Comparison of ENCODE assay signal across 23 cellular contexts in genomic region chr20:8837396-8837795, GRCh38.
A peak's percentile ranks its signal among the peaks of the same experiment; 100 is the strongest.
DNase-seq lines count a peak whose midpoint lies in the region; ATAC-seq and TF ChIP-seq lines count a peak whose summit lies in the region.
"Had no signal": no experiment of that assay in that cellular context is flagged by ENCODE, and none has a peak within 500 bp of the region (broad histone marks: within the 10 kb centered on the region; RNA-seq: fewer than 3 reads in every experiment).

No MANE protein-coding gene starts in this region.

- in situ Hi-C loops in brain microvascular endothelial cell (cut with HindIII; ENCODE audit: low pct_ligation_motif_present, low sequenced_read_pairs) (no loop called here), G401 (cut with HindIII; ENCODE audit: low sequenced_read_pairs) (no loop called here)

- TF ChIP-seq CTCF in brain microvascular endothelial cell (IDR thresholded peaks at IDR 0.05; ENCODE audit: low read depth, low read length, missing control alignments), result no peak

- H3K27me3 ChIP-seq in brain microvascular endothelial cell (replicated peaks), result no peaks in the 10 kb centered on the region
- H3K27me3 ChIP-seq: BE2C, right atrium auricular region, tibial nerve had no signal

- peak; percentile 42 for DNase-seq in AG08395 (ENCODE audit: low spot score)
- DNase-seq in HK-2 (ENCODE audit: unreplicated experiment), result peak; percentile 41
- DNase-seq in brain microvascular endothelial cell, result peak; percentile 44
- DNase-seq in kidney glomerular epithelial cell (lab: John Stamatoyannopoulos, UW), result peak; percentile 54
- DNase-seq in cardiac septum (ENCODE audit: low spot score), result no peak
- DNase-seq in G401 (ENCODE audit: low spot score), result no peak
- no peak for DNase-seq in activated CD8-positive, alpha-beta memory T cell treated with anti-CD3 and anti-CD28 coated beads, Interleukin-2, amount 50 U/mL, for 48 hours
- DNase-seq: activated CD4-positive, alpha-beta T cell treated with anti-CD3 and anti-CD28 coated beads, Interleukin-2, amount 50 U/mL, for 48 hours; activated naive CD8-positive, alpha-beta T cell treated with anti-CD3 and anti-CD28 coated beads, Interleukin-2, amount 50 U/mL, for 24 hours; activated T-cell treated with anti-CD3 and anti-CD28 coated beads, Interleukin-2, amount 50 U/mL, for 72 hours; BE2C; DMS79 treated with DMSO at 0.1 percent for 48 hours; left ventricle myocardium inferior; NCI-H146; NCI-H510A; nephron progenitor cell; stimulated activated CD4-positive, alpha-beta T cell treated with anti-CD3 and anti-CD28 coated beads, Interleukin-2, amount 100 ng/mL, for 48 hours; stimulated activated CD8-positive, alpha-beta memory T cell treated with anti-CD3 and anti-CD28 coated beads, Interleukin-4, amount 100 ng/mL, for 48 hours had no signal

- H3K4me3 ChIP-seq in brain microvascular endothelial cell (ENCODE audit: low read depth, low read length), result no peak overlapping the region
- H3K4me3 ChIP-seq: coronary artery, left ventricle myocardium inferior, right atrium auricular region, tibial nerve had no signal

- no peaks in the 10 kb centered on the region for H3K36me3 ChIP-seq in brain microvascular endothelial cell (replicated peaks)
- H3K36me3 ChIP-seq: BE2C, left ventricle myocardium inferior, right atrium auricular region, tibial nerve had no signal

- no peak for ATAC-seq in GM18873 (IDR thresholded peaks at IDR 0.05; ENCODE audit: low FRiP score, unreplicated experiment)
- ATAC-seq: activated naive CD8-positive, alpha-beta T cell treated with anti-CD3 and anti-CD28 coated beads, Interleukin-2, amount 50 U/mL, for 24 hours; activated T-cell treated with anti-CD3 and anti-CD28 coated beads, Interleukin-2, amount 50 U/mL, for 72 hours; SK-N-SH treated with all-trans-retinoic acid at 6 μM for 48 hours had no signal

- intact Hi-C loops in cardiac septum (cut with DNase I), result no loop called here

- no peak overlapping the region for H3K27ac ChIP-seq in brain microvascular endothelial cell
- H3K27ac ChIP-seq: coronary artery, left ventricle myocardium inferior, right atrium auricular region, tibial nerve had no signal

Comparison
In these comparisons a context has a peak if more than half of its experiments do, and no peak if none do; other contexts are left out.
1. DNase-seq: peak in AG08395 (single experiment), HK-2 (single experiment), brain microvascular endothelial cell (single experiment) and kidney glomerular epithelial cell (single experiment); none in cardiac septum (single experiment), G401 (single experiment) and activated CD8-positive, alpha-beta memory T cell treated with anti-CD3 and anti-CD28 coated beads, Interleukin-2, amount 50 U/mL, for 48 hours (single experiment).